Comparison of ENCODE assay signal across 9 cellular contexts in genomic region chr1:220217383-220217988, GRCh38. TPM values are rescaled to one million over a fixed set of nuclear protein-coding genes. Genes with fewer than 3 reads are reported as not detected.
DNase-seq lines count a peak whose midpoint lies in the region; ATAC-seq, FAIRE-seq and TF ChIP-seq lines count a peak whose summit lies in the region.
"Had no signal": no experiment of that assay in that cellular context is flagged by ENCODE, and none has a peak within 500 bp of the region (broad histone marks: within the 10 kb centered on the region; RNA-seq: fewer than 3 reads in every experiment).

No MANE protein-coding gene starts in this region.

- no peaks in the 10 kb centered on the region for H3K27me3 ChIP-seq in astrocyte (ENCODE audit: insufficient read depth, low read length)

- H3K36me3 Mint-ChIP-seq in astrocyte (ENCODE audit: low read depth, unreplicated experiment): peaks cover 3% of the 10 kb centered on the region

- H2AFZ ChIP-seq in astrocyte (ENCODE audit: low read depth, low read length): no peak overlapping the region

- no peak overlapping the region for H3K27ac ChIP-seq in astrocyte (ENCODE audit: low read depth, low read length)

- no peaks in the 10 kb centered on the region for H3K4me1 ChIP-seq in astrocyte (ENCODE audit: insufficient read depth, low read length)

- no peak overlapping the region for H3K4me3 ChIP-seq in Jurkat, Clone E6-1 (ENCODE audit: low read length)
- H3K4me3 ChIP-seq in astrocyte (ENCODE audit: insufficient read depth, low read depth, low read length): no peak overlapping the region

- H3K9me3 ChIP-seq in astrocyte (ENCODE audit: insufficient read depth, low read depth, low read length): no peaks in the 10 kb centered on the region

- H4K20me1 ChIP-seq in astrocyte (ENCODE audit: insufficient read depth, low read length): peaks cover 47% of the 10 kb centered on the region

- no peaks in the 10 kb centered on the region for H3K27me3 Mint-ChIP-seq in astrocyte (ENCODE audit: low read depth, unreplicated experiment)
- H3K27me3 Mint-ChIP-seq: brain had no signal

- H3K27ac Mint-ChIP-seq in astrocyte (ENCODE audit: unreplicated experiment): no peak overlapping the region

- DNase-seq in GM03348 (ENCODE audit: low spot score) (peak; percentile 4), astrocyte (ENCODE audit: low read depth) (no peak), lung microvascular endothelial cell (ENCODE audit: low read depth in 2 of 2) (peak; percentile 37 to 51), NOMO-1 treated with dmso at 0.1 percent for 144 hours (lab: John Stamatoyannopoulos, UW; ENCODE audit: unreplicated experiment) (no peak)
- peak; percentile 20 for DNase-seq in Jurkat, Clone E6-1 (ENCODE audit: low read depth, low spot score)
- no peak for DNase-seq in stimulated activated naive CD8-positive, alpha-beta T cell treated with anti-CD3 and anti-CD28 coated beads, Interleukin-15, Interleukin-2, amounts not matched to agents 100 U/mL and 50 U/mL, for 24 hours

- H3K4me3 Mint-ChIP-seq in astrocyte (ENCODE audit: unreplicated experiment): no peak overlapping the region
- H3K4me3 Mint-ChIP-seq: brain had no signal

- no peak for FAIRE-seq in astrocyte (lab: Jason Lieb, UNC)

- ATAC-seq in HG03159 (IDR thresholded peaks at IDR 0.05; ENCODE audit: unreplicated experiment): no peak
- no peak for ATAC-seq in HG03196 (IDR thresholded peaks at IDR 0.05; ENCODE audit: unreplicated experiment)
- no peak for ATAC-seq in stimulated activated naive CD8-positive, alpha-beta T cell treated with anti-CD3 and anti-CD28 coated beads, Interleukin-15, Interleukin-2, amounts not matched to agents 100 U/mL and 50 U/mL, for 24 hours

- H3K36me3 ChIP-seq in astrocyte (ENCODE audit: insufficient read depth, low read length): no peaks in the 10 kb centered on the region

- H3K79me2 ChIP-seq in astrocyte (ENCODE audit: insufficient read depth, low read length): peaks cover 74% of the 10 kb centered on the region

- H3K4me1 Mint-ChIP-seq in astrocyte (ENCODE audit: low read depth, unreplicated experiment): peaks cover 11% of the 10 kb centered on the region

- no peaks in the 10 kb centered on the region for H3K9me3 Mint-ChIP-seq in astrocyte (ENCODE audit: unreplicated experiment)

- peak; percentile 19 for TF ChIP-seq CTCF in astrocyte (IDR thresholded peaks at IDR 0.05; ENCODE audit: insufficient read depth, low read depth, low read length)

- H3K4me2 ChIP-seq in astrocyte (ENCODE audit: low read length): no peak overlapping the region

- no peak overlapping the region for H3K9ac ChIP-seq in astrocyte (ENCODE audit: low read length)

RNA-seq across cellular contexts. Expression of gene RAB3GAP2, which starts 54.8 kb away (rescaled TPM):
- 21.0 TPM for polyA plus RNA-seq in Jurkat, Clone E6-1 (2012; ENCODE audit: insufficient read depth, insufficient read length)
- 68.1 and 69.6 TPM in 2 replicates for total RNA-seq in astrocyte
- 21.1 and 23.8 TPM in 2 replicates for total RNA-seq in lung microvascular endothelial cell

Comparison
In these comparisons a context has a peak if more than half of its experiments do, and no peak if none do; other contexts are left out.
1. DNase-seq: peak in GM03348 (single experiment), Jurkat, Clone E6-1 (single experiment) and lung microvascular endothelial cell (2 of 2); none in astrocyte (single experiment), NOMO-1 treated with dmso at 0.1 percent for 144 hours (single experiment) and stimulated activated naive CD8-positive, alpha-beta T cell treated with anti-CD3 and anti-CD28 coated beads, Interleukin-15, Interleukin-2, amounts not matched to agents 100 U/mL and 50 U/mL, for 24 hours (single experiment).